Comparison of ENCODE assay signal across 8 cellular contexts in the genomic region with DNA sequence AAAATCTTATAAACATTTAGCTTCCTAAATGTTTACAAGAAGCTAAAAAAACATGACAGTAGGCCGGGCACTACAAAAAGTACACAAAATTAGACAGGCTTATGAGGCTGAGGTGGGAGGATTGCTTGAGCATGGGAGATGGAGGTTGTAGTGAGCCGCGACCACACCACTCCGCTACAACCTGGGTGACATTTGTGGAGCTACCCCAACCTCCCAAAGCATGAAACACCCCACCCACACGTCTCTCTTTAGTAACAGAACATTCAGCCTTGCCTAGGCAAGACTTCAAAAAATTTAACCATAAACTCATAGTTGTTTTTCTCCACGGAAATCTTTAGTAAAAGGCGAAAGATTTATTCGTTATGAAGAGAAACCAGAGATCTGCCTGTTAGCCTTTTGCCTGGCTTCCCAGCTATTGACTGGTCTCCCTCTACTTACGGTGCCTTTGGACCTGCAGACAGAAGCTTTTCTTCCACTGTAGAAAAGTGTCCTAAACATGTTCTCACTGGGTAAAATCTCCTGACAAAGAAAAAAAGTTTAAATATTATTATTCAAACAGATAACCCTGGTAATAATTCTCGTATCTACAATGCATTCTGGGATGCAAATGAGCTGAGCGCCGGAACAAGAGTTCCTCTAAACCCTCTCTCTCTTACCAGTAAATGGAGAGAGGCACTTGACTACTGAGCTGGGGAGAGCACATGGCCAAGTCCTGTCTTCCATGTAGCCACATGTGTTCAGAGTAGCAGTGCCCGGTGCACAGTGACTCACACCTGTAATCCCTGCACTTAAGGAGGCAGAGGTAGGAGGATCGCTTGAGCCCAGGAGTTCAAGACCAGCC. TPM values are rescaled to one million over a fixed set of nuclear protein-coding genes. Genes with fewer than 3 reads are reported as not detected.
A peak's percentile ranks its signal among the peaks of the same experiment; 100 is the strongest.
DNase-seq lines count a peak whose midpoint lies in the region; ATAC-seq and TF ChIP-seq lines count a peak whose summit lies in the region.

No MANE protein-coding gene starts in this region.

- peaks cover 0 to 6% (median 2%) of the 10 kb centered on the region in 4 donors for H3K4me1 ChIP-seq in transverse colon

- peak overlapping the region; percentile 30 for H3K27ac ChIP-seq in CD4-positive, alpha-beta T cell (ENCODE audit: low read depth, low read length)
- H3K27ac ChIP-seq in epithelial cell of prostate (peak overlapping the region; percentile 66), transverse colon (peak overlapping the region in 3 of 4 donors; percentile 37 to 62 (median 52))

- H3K27me3 Mint-ChIP-seq in CD4-positive, alpha-beta T cell: no peaks in the 10 kb centered on the region
- peaks cover 8% of the 10 kb centered on the region for H3K27me3 Mint-ChIP-seq in nephron (ENCODE audit: low read depth)

- no peaks in the 10 kb centered on the region for H3K27me3 ChIP-seq in CD4-positive, alpha-beta T cell (ENCODE audit: control insufficient read depth, insufficient read depth, low read length)
- H3K27me3 ChIP-seq in transverse colon: no peaks in the 10 kb centered on the region

- peak; percentile 75 for ATAC-seq in CD4-positive, alpha-beta T cell (ENCODE audit: poor library complexity)
- peak; percentile 80 for ATAC-seq in HG03280 (IDR thresholded peaks at IDR 0.05; ENCODE audit: unreplicated experiment)

- intact Hi-C loops in CD4-positive, alpha-beta T cell (cut with DNase I, micrococcal nuclease): loop anchor here in 1 of 2 experiments (1.0 kb wide), 1 partner anchor 10 kb away; a partner anchor contains a TSS
- intact Hi-C loops in transverse colon (cut with DNase I; ENCODE audit: low total_unique reads): no loop called here

- CTCF ChIA-PET in CD4-positive, alpha-beta T cell (lab: Charles Lee): interaction anchor here (0.7 to 2.7 kb wide), 4 partner anchors 9 to 770 kb away, joined by 3 to 17 read pairs (median 3); a partner anchor contains a TSS

- in situ Hi-C loops in transverse colon (cut with MboI; ENCODE audit: low pct_ligation_motif_present in 1 of 4, low pct_unique_long_range_greater_than_20kb in 1 of 4, low sequenced_read_pairs in 3 of 4): no loop called here

- no peaks in the 10 kb centered on the region for H3K9me3 Mint-ChIP-seq in CD4-positive, alpha-beta T cell
- H3K9me3 Mint-ChIP-seq in nephron: no peaks in the 10 kb centered on the region

- peak; percentile 16 to 62 (median 45) for DNase-seq in CD4-positive, alpha-beta T cell
- DNase-seq in GM19240 (ENCODE audit: insufficient read length, low spot score) (peak; percentile 91), NCI-H526 treated with DMSO at 0.1 percent for 48 hours (lab: John Stamatoyannopoulos, UW) (peak; percentile 99), epithelial cell of prostate (ENCODE audit: low read depth, low spot score) (peak; percentile 93), transverse colon (peak; percentile 69)
- peak; percentile 61 for DNase-seq in activated CD4-positive, alpha-beta T cell treated with anti-CD3 and anti-CD28 coated beads, Interleukin-2, amount 50 U/mL, for 1 hour

- peak overlapping the region; percentile 90 for H3K27ac Mint-ChIP-seq in CD4-positive, alpha-beta T cell
- peak overlapping the region; percentile 83 to 98 (median 94) for H3K27ac Mint-ChIP-seq in nephron

- no peak overlapping the region for H3K4me3 ChIP-seq in transverse colon

- H3K36me3 Mint-ChIP-seq in CD4-positive, alpha-beta T cell (ENCODE audit: low read depth): no peaks in the 10 kb centered on the region
- H3K36me3 Mint-ChIP-seq in nephron (ENCODE audit: low read depth): no peaks in the 10 kb centered on the region

- TF ChIP-seq POLR2A in transverse colon (IDR thresholded peaks at IDR 0.05): peak; percentile 86

- no peak for TF ChIP-seq CTCF in CD4-positive, alpha-beta T cell (IDR thresholded peaks at IDR 0.05)
- TF ChIP-seq CTCF in nephron (IDR thresholded peaks at IDR 0.05; ENCODE audit: unreplicated experiment in 3 of 3) (no peak), transverse colon (IDR thresholded peaks at IDR 0.05) (no peak)

- no peak for TF ChIP-seq EP300 in transverse colon (IDR thresholded peaks at IDR 0.05; ENCODE audit: low read depth)

- 24 to 41% methylated on average over 8 to 14 of the region's 14 CpGs for WGBS in transverse colon (ENCODE audit: low coverage in 1 of 2), 2 donors

- no peaks in the 10 kb centered on the region for H3K9me3 ChIP-seq in CD4-positive, alpha-beta T cell (ENCODE audit: control insufficient read depth, low read length)
- no peaks in the 10 kb centered on the region for H3K9me3 ChIP-seq in transverse colon

- peaks cover 68% of the 10 kb centered on the region for H3K4me1 Mint-ChIP-seq in CD4-positive, alpha-beta T cell (ENCODE audit: low read depth)
- H3K4me1 Mint-ChIP-seq in nephron: peaks cover 11% of the 10 kb centered on the region

- H3K36me3 ChIP-seq in transverse colon: no peaks in the 10 kb centered on the region

- peak overlapping the region; percentile 84 for H3K4me3 Mint-ChIP-seq in CD4-positive, alpha-beta T cell
- H3K4me3 Mint-ChIP-seq in nephron: no peak overlapping the region

- POLR2A ChIA-PET in CD4-positive, alpha-beta T cell (lab: Charles Lee): interaction anchor here (0.5 to 7.9 kb wide), 43 partner anchors 10 to 1813 kb away, joined by 3 to 138 read pairs (median 5); a partner anchor contains a TSS

RNA-seq across cellular contexts. Expression of a gene that starts 9.2 kb away (rescaled TPM):
- not detected for total RNA-seq in CD4-positive, alpha-beta T cell
- total RNA-seq in transverse colon: not detected

RNA-seq across cellular contexts. Expression of a gene that starts 17.9 kb away (rescaled TPM):
- under 1 TPM; 0.64 to 0.82 TPM for total RNA-seq in CD4-positive, alpha-beta T cell
- total RNA-seq in transverse colon: 1 to 10 TPM in 2 of 4 donors, under 1 TPM in 1, not detected in 1; 0.95 to 8.0 (median 1.9) TPM

RNA-seq across cellular contexts. Expression of a gene that starts 47.2 kb away (rescaled TPM):
- total RNA-seq in CD4-positive, alpha-beta T cell: 10 to 100 TPM; 79.9 to 84.0 TPM
- 1 to 10 TPM in 1 of 4 donors, under 1 TPM in 2, not detected in 1; 0.40 to 2.5 (median 0.96) TPM for total RNA-seq in transverse colon

RNA-seq across cellular contexts. Expression of a gene that starts 47.5 kb away (rescaled TPM):
- total RNA-seq in CD4-positive, alpha-beta T cell: 1 to 10 TPM in 1 of 2 experiments, under 1 TPM in 1; 0.64 to 1.2 TPM
- total RNA-seq in transverse colon: 10 to 100 TPM; 14.2 to 40.8 (median 22.9) TPM

RNA-seq across cellular contexts. Expression of a gene that starts 53.6 kb away (rescaled TPM):
- 1,000 to 10,000 TPM; 3,394 to 3,436 TPM for total RNA-seq in CD4-positive, alpha-beta T cell
- total RNA-seq in transverse colon: 1,000 to 10,000 TPM in 3 of 4 donors, 100 to 1,000 TPM in 1; 505 to 1,630 (median 1,282) TPM

Comparison
In these comparisons a context has a peak if more than half of its experiments do, and no peak if none do; other contexts are left out.
1. DNase-seq: peak in every context shown above with its lines; median percentile 99 in NCI-H526 treated with DMSO at 0.1 percent for 48 hours; 93 in epithelial cell of prostate; 91 in GM19240; 69 in transverse colon; 61 in activated CD4-positive, alpha-beta T cell treated with anti-CD3 and anti-CD28 coated beads, Interleukin-2, amount 50 U/mL, for 1 hour; 45 in CD4-positive, alpha-beta T cell.
2. RNA of a gene that starts 47.2 kb away (total RNA-seq): 79.9 to 84.0 TPM in CD4-positive, alpha-beta T cell; 0.40 to 2.5 TPM in transverse colon; every median in the first group is over 10 times any median in the second.
3. Peak in every context shown above with its lines, with median percentiles within 50 percentile points of each other: H3K27ac ChIP-seq.